Comparison of ENCODE assay signal across 19 cellular contexts in the genomic region with DNA sequence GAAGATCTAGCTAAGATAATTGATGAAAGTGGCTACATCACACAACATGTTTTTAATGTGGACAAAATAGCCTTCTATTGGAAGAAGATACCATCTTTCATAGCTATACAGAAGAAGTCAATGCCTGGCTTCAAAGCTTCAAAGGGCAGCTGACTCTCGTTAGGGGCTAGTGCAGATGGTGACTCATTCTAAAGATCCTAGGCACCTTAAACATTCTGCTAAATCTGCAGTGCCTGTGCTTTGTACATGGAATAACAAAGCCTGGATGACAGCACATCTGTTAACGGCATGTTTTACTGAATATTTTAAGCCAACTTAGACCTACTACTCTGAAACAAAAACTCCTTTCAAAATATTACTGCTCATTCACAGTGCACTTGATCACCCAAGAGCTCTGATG.
"Had no signal": no experiment of that assay in that cellular context is flagged by ENCODE, and none has a peak within 500 bp of the region (broad histone marks: within the 10 kb centered on the region; RNA-seq: fewer than 3 reads in every experiment).

No MANE protein-coding gene starts in this region.

- H3K27ac ChIP-seq: neutrophil, thyroid gland had no signal

- ATAC-seq: activated CD8-positive, alpha-beta T cell treated with anti-CD3 and anti-CD28 coated beads for 36 hours; activated naive CD4-positive, alpha-beta T cell treated with anti-CD3 and anti-CD28 coated beads, Interleukin-2, amount 50 U/mL, for 72 hours; activated T-cell treated with anti-CD3 and anti-CD28 coated beads, Interleukin-2, amount 50 U/mL, for 4 hours; effector memory CD8-positive, alpha-beta T cell; left ventricle myocardium superior; mucosa of descending colon; naive thymus-derived CD4-positive, alpha-beta T cell; stimulated activated memory B cell treated with anti-CD40 and anti-IgM and Interleukin-4, amounts not matched to agents 10 μg/mL and 1 μg/mL and 100 μg/mL, for 72 hours had no signal

- H3K4me1 ChIP-seq: thyroid gland had no signal

- H3K4me3 ChIP-seq: mucosa of descending colon, thyroid gland had no signal

- DNase-seq: activated B cell treated with CpG ODN at 0.5 μM for 24 hours; activated CD4-positive, alpha-beta T cell treated with anti-CD3 and anti-CD28 coated beads for 48 hours; activated CD8-positive, alpha-beta T cell treated with anti-CD3 and anti-CD28 coated beads for 36 hours; activated effector memory CD4-positive, alpha-beta T cell treated with anti-CD3 and anti-CD28 coated beads, Interleukin-2, amount 50 U/mL, for 16 hours; activated T-cell treated with anti-CD3 and anti-CD28 coated beads, Interleukin-2, amount 50 U/mL, for 4 hours; amygdala; cortex of kidney; effector memory CD8-positive, alpha-beta T cell; foreskin melanocyte; kidney glomerular epithelial cell; left ventricle myocardium superior; mucosa of descending colon; naive thymus-derived CD4-positive, alpha-beta T cell; retina; stimulated activated CD4-positive, alpha-beta T cell treated with anti-CD3 and anti-CD28 coated beads, Interleukin-2, amount 100 ng/mL, for 48 hours; thyroid gland had no signal

- H3K27me3 ChIP-seq: neutrophil, thyroid gland had no signal

- H3K9me3 ChIP-seq: mucosa of descending colon, neutrophil, thyroid gland had no signal

- H3K36me3 ChIP-seq: neutrophil, thyroid gland had no signal
